17 cellular contexts compared by ENCODE assay signal in the genomic region with DNA sequence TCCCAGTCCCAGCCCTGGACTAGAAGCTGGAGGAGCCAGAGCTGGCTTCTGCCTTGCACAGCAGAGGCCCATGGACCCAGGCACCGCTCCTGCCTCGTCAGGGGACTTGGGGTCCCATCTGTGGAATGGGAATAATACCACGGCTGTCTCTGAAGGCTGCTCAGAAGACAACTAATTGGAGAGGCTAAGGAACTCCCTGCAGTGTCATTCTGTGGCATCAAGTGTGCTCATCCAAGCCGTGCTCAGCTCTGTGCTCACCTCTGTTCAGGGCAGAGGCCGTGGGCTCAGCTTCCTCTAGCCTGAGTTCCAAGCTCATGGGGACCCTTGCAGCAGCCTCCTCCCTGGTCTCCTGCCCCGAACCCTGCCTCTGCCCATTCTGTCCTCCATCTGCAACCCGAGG. TPM values are rescaled to one million over a fixed set of nuclear protein-coding genes. Genes with fewer than 3 reads are reported as not detected.
DNase-seq lines count a peak whose midpoint lies in the region; ATAC-seq and TF ChIP-seq lines count a peak whose summit lies in the region.
"Had no signal": no experiment of that assay in that cellular context is flagged by ENCODE, and none has a peak within 500 bp of the region (broad histone marks: within the 10 kb centered on the region; RNA-seq: fewer than 3 reads in every experiment).

No MANE protein-coding gene starts in this region.

- POLR2A ChIA-PET in Panc1 (lab: Charles Lee): no interaction called here
- POLR2A ChIA-PET in activated CD4-positive, alpha-beta memory T cell treated with anti-CD3 and anti-CD28 coated beads, Interleukin-2, amount 10 ng/mL, durations not matched to agents 7 days and 5 days (lab: Charles Lee): no interaction called here

- no peak overlapping the region for H3K14ac ChIP-seq in trophoblast cell (ENCODE audit: low read length)

- peak overlapping the region; percentile 26 for H3K9ac ChIP-seq in trophoblast cell (ENCODE audit: low read length)
- H3K9ac ChIP-seq: BLaER1, GM23248 had no signal

- TF ChIP-seq CTCF in heart right ventricle (IDR thresholded peaks at IDR 0.05) (no peak), Panc1 (IDR thresholded peaks at IDR 0.05) (no peak), progenitor cell of endocrine pancreas (IDR thresholded peaks at IDR 0.05; ENCODE audit: unreplicated experiment) (no peak)

- WGBS in heart right ventricle, 2 donors: 85 to 86% methylated on average over 7 of the region's 7 CpGs
- whole genome bisulfite sequencing in trophoblast cell (ENCODE audit: extremely low coverage, insufficient coverage, insufficient read length): no CpG with 5 or more reads among the region's 7 CpGs

- no peak overlapping the region for H4K8ac ChIP-seq in trophoblast cell (ENCODE audit: low read depth, low read length)

- no peak overlapping the region for H2AFZ ChIP-seq in trophoblast cell (ENCODE audit: insufficient read depth, low read length, poor library complexity)
- H2AFZ ChIP-seq: GM23248 had no signal

- no peak overlapping the region for H2BK12ac ChIP-seq in trophoblast cell (ENCODE audit: low read length)

- H3K36me3 ChIP-seq in heart right ventricle (no peaks in the 10 kb centered on the region), Panc1 (ENCODE audit: control insufficient read depth, insufficient read depth, low read length) (no peaks in the 10 kb centered on the region), trophoblast cell (ENCODE audit: control insufficient read depth in 1 of 2, insufficient read depth in 2 of 2, low read length in 2 of 2) (no peaks in the 10 kb centered on the region)
- H3K36me3 ChIP-seq: BLaER1 had no signal

- H3K27ac ChIP-seq in heart right ventricle (no peak overlapping the region), Panc1 (ENCODE audit: low read length) (no peak overlapping the region), trophoblast cell (ENCODE audit: low read depth, low read length) (no peak overlapping the region)
- H3K27ac ChIP-seq: BLaER1, GM23248 had no signal

- H4K91ac ChIP-seq in trophoblast cell (ENCODE audit: low read depth, low read length): no peak overlapping the region

- peaks cover 51% of the 10 kb centered on the region for H3K27me3 Mint-ChIP-seq in progenitor cell of endocrine pancreas
- peaks cover 42% of the 10 kb centered on the region for H3K27me3 Mint-ChIP-seq in activated CD4-positive, alpha-beta memory T cell treated with anti-CD3 and anti-CD28 coated beads, Interleukin-2, amount 10 ng/mL, durations not matched to agents 7 days and 5 days

- H3K4ac ChIP-seq in trophoblast cell (ENCODE audit: low read depth, low read length): no peak overlapping the region

- BruUV-seq in Panc1 (replicated peaks; lab: Mats Ljungman, UMichigan): no TSS peak

- no peak overlapping the region for H2AK5ac ChIP-seq in trophoblast cell (ENCODE audit: low read length)

- ATAC-seq in Right ventricle myocardium inferior (no peak), heart right ventricle (no peak), Panc1 (peak; percentile 42; the same call in 1 of the 2 replicates)

- no peaks in the 10 kb centered on the region for H3K9me3 Mint-ChIP-seq in progenitor cell of endocrine pancreas (ENCODE audit: low read depth)
- H3K9me3 Mint-ChIP-seq in activated CD4-positive, alpha-beta memory T cell treated with anti-CD3 and anti-CD28 coated beads, Interleukin-2, amount 10 ng/mL, durations not matched to agents 7 days and 5 days: no peaks in the 10 kb centered on the region
- H3K9me3 Mint-ChIP-seq: H9 had no signal

- no peak overlapping the region for H2BK120ac ChIP-seq in trophoblast cell (ENCODE audit: insufficient read depth, low read length, poor library complexity)

- peak; percentile 46 for DNase-seq in Right ventricle myocardium inferior (ENCODE audit: missing footprints)
- no peak for DNase-seq in heart right ventricle
- DNase-seq in Panc1 (ENCODE audit: low read depth, low spot score): no peak
- peak; percentile 53 for DNase-seq in mesenteric fat pad (ENCODE audit: low spot score)
- DNase-seq in trophoblast cell: no peak
- DNase-seq in progenitor cell of endocrine pancreas (ENCODE audit: low spot score, unreplicated experiment): no peak
- DNase-seq in activated CD4-positive, alpha-beta memory T cell treated with anti-CD3 and anti-CD28 coated beads, Interleukin-2, amount 10 ng/mL, durations not matched to agents 7 days and 5 days: no peak
- DNase-seq in CD1c-positive myeloid dendritic cell (ENCODE audit: extremely low spot score): no peak
- DNase-seq: 8988T; AML-193; Calu3; CD4-positive, CD25-positive, alpha-beta regulatory T cell; DMS 273 treated with DMSO at 0.1 percent for 48 hours; GM23248; H9 had no signal

- H3K4me3 Mint-ChIP-seq in progenitor cell of endocrine pancreas (ENCODE audit: low read depth): no peak overlapping the region
- no peak overlapping the region for H3K4me3 Mint-ChIP-seq in activated CD4-positive, alpha-beta memory T cell treated with anti-CD3 and anti-CD28 coated beads, Interleukin-2, amount 10 ng/mL, durations not matched to agents 7 days and 5 days
- H3K4me3 Mint-ChIP-seq: CD4-positive, CD25-positive, alpha-beta regulatory T cell had no signal

- H3K4me1 ChIP-seq in heart right ventricle (no peaks in the 10 kb centered on the region), Panc1 (ENCODE audit: control insufficient read depth, insufficient read depth, low read length) (no peaks in the 10 kb centered on the region), trophoblast cell (ENCODE audit: control insufficient read depth in 1 of 2, insufficient read depth in 2 of 2, low read length in 2 of 2) (peaks cover 0 to 3% of the 10 kb centered on the region in 2 experiments)

- intact Hi-C loops in Right ventricle myocardium inferior (cut with DNase I) (no loop called here), heart right ventricle (cut with DNase I) (no loop called here), Panc1 (cut with micrococcal nuclease; ENCODE audit: unreplicated experiment) (no loop called here)

- H3K9me3 ChIP-seq in heart right ventricle (peaks cover 0 to 5% (median 0%) of the 10 kb centered on the region in 11 donors), Panc1 (ENCODE audit: control insufficient read depth, insufficient read depth, low read depth, low read length) (no peaks in the 10 kb centered on the region), trophoblast cell (ENCODE audit: insufficient read depth, low read depth, low read length) (no peaks in the 10 kb centered on the region)
- H3K9me3 ChIP-seq: BLaER1 had no signal

- peak overlapping the region; percentile 38 for H3K23ac ChIP-seq in trophoblast cell (ENCODE audit: low read length)

- no peaks in the 10 kb centered on the region for H3K79me2 ChIP-seq in trophoblast cell (ENCODE audit: control insufficient read depth, insufficient read depth, low read length, poor library complexity)

- H3K79me1 ChIP-seq in trophoblast cell (ENCODE audit: low read length): no peaks in the 10 kb centered on the region

- H3K4me3 ChIP-seq in heart right ventricle (no peak overlapping the region), Panc1 (ENCODE audit: low read depth in 2 of 2, low read length in 2 of 2) (no peak overlapping the region), trophoblast cell (ENCODE audit: low read depth, low read length) (no peak overlapping the region)
- H3K4me3 ChIP-seq: BLaER1, GM23248 had no signal

- H4K12ac ChIP-seq in trophoblast cell (ENCODE audit: low read depth, low read length): no peak overlapping the region

- H3K27me3 ChIP-seq in heart right ventricle (peaks cover 0 to 36% (median 20%) of the 10 kb centered on the region in 7 donors), Panc1 (ENCODE audit: control insufficient read depth, insufficient read depth, low read length) (peaks cover 4% of the 10 kb centered on the region), trophoblast cell (ENCODE audit: insufficient read depth, low read length) (no peaks in the 10 kb centered on the region)
- H3K27me3 ChIP-seq: BLaER1 had no signal

- CTCF ChIA-PET in Panc1 (lab: Charles Lee): no interaction called here
- CTCF ChIA-PET in activated CD4-positive, alpha-beta memory T cell treated with anti-CD3 and anti-CD28 coated beads, Interleukin-2, amount 10 ng/mL, durations not matched to agents 7 days and 5 days (lab: Charles Lee): interaction anchor here (1.6 kb wide), 1 partner anchor 150 kb away, joined by 3 read pairs; no protein-coding TSS in a partner anchor

- H3K4me1 Mint-ChIP-seq in progenitor cell of endocrine pancreas (ENCODE audit: low read depth): no peaks in the 10 kb centered on the region
- H3K4me1 Mint-ChIP-seq in activated CD4-positive, alpha-beta memory T cell treated with anti-CD3 and anti-CD28 coated beads, Interleukin-2, amount 10 ng/mL, durations not matched to agents 7 days and 5 days: no peaks in the 10 kb centered on the region

- no peaks in the 10 kb centered on the region for H3K36me3 Mint-ChIP-seq in progenitor cell of endocrine pancreas (ENCODE audit: insufficient read depth)
- H3K36me3 Mint-ChIP-seq in activated CD4-positive, alpha-beta memory T cell treated with anti-CD3 and anti-CD28 coated beads, Interleukin-2, amount 10 ng/mL, durations not matched to agents 7 days and 5 days (ENCODE audit: low read depth): no peaks in the 10 kb centered on the region
- H3K36me3 Mint-ChIP-seq: CD4-positive, CD25-positive, alpha-beta regulatory T cell had no signal

- H3K27ac Mint-ChIP-seq in progenitor cell of endocrine pancreas: no peak overlapping the region
- H3K27ac Mint-ChIP-seq in activated CD4-positive, alpha-beta memory T cell treated with anti-CD3 and anti-CD28 coated beads, Interleukin-2, amount 10 ng/mL, durations not matched to agents 7 days and 5 days: no peak overlapping the region
- H3K27ac Mint-ChIP-seq: CD4-positive, CD25-positive, alpha-beta regulatory T cell had no signal

- H2BK5ac ChIP-seq in trophoblast cell (ENCODE audit: low read depth, low read length, poor library complexity): no peak overlapping the region

- no peak overlapping the region for H3K18ac ChIP-seq in trophoblast cell (ENCODE audit: low read length)

- in situ Hi-C loops in Panc1 (cut with HindIII; ENCODE audit: low pct_unique_long_range_greater_than_20kb, low sequenced_read_pairs): no loop called here

- no peak overlapping the region for H3K4me2 ChIP-seq in trophoblast cell (ENCODE audit: low read length)
- H3K4me2 ChIP-seq: BLaER1 had no signal

RNA-seq across cellular contexts. Expression of a gene that starts 31.8 kb away (rescaled TPM):
- 2.4 TPM for total RNA-seq in Right ventricle myocardium inferior
- total RNA-seq in heart right ventricle: 1 to 10 TPM in 8 of 10 donors, under 1 TPM in 2; 0.26 to 9.6 (median 2.0) TPM
- polyA plus RNA-seq in heart right ventricle: 1 to 10 TPM; 1.2 to 5.6 TPM
- total RNA-seq in Panc1 (2021; ENCODE audit: unreplicated experiment): not detected
- polyA plus RNA-seq in Panc1 (2012; ENCODE audit: insufficient read length): 0.15 TPM
- 0.51 TPM for total RNA-seq in mesenteric fat pad
- polyA plus RNA-seq in trophoblast cell (2013): 1.0 and 1.2 TPM in 2 replicates
- 0.36 TPM in 1 of 2 replicates, not detected in the other for total RNA-seq in progenitor cell of endocrine pancreas
- not detected for total RNA-seq in activated CD4-positive, alpha-beta memory T cell treated with anti-CD3 and anti-CD28 coated beads, Interleukin-2, amount 10 ng/mL, durations not matched to agents 7 days and 5 days
- total RNA-seq: CD4-positive, CD25-positive, alpha-beta regulatory T cell; Daoy had no signal

Comparison
In these comparisons a context has a peak if more than half of its experiments do, and no peak if none do; other contexts are left out.
1. DNase-seq: peak in Right ventricle myocardium inferior (single experiment) and mesenteric fat pad (single experiment); none in heart right ventricle (0 of 2), Panc1 (single experiment), trophoblast cell (0 of 2), progenitor cell of endocrine pancreas (single experiment), activated CD4-positive, alpha-beta memory T cell treated with anti-CD3 and anti-CD28 coated beads, Interleukin-2, amount 10 ng/mL, durations not matched to agents 7 days and 5 days (single experiment) and CD1c-positive myeloid dendritic cell (single experiment).